18 cellular contexts compared by ENCODE assay signal in genomic region chr12:109890620-109891019, GRCh38. TPM values are rescaled to one million over a fixed set of nuclear protein-coding genes. Genes with fewer than 3 reads are reported as not detected.
DNase-seq lines count a peak whose midpoint lies in the region; ATAC-seq, FAIRE-seq and TF ChIP-seq lines count a peak whose summit lies in the region.
"Had no signal": no experiment of that assay in that cellular context is flagged by ENCODE, and none has a peak within 500 bp of the region (broad histone marks: within the 10 kb centered on the region; RNA-seq: fewer than 3 reads in every experiment).

No MANE protein-coding gene starts in this region.

- peak overlapping the region; percentile 56 for H3K27ac Mint-ChIP-seq in CD4-positive, alpha-beta T cell
- peak overlapping the region; percentile 73 for H3K27ac Mint-ChIP-seq in glutamatergic neuron (ENCODE audit: unreplicated experiment)

- DNase-seq in CD4-positive, alpha-beta T cell, result no peak
- DNase-seq in NCI-H1436 (lab: John Stamatoyannopoulos, UW) (peak; percentile 67), glutamatergic neuron (no peak), renal cortical epithelial cell (ENCODE audit: low read depth) (peak; percentile 86), A172 (ENCODE audit: low spot score) (no peak), Kasumi-1 (lab: John Stamatoyannopoulos, UW) (no peak), RCC 7860 (ENCODE audit: low spot score) (no peak)
- DNase-seq: BE2C, COR-L47, HFFc6, Karpas-422, NCI-H146, NCI-H2081 treated with DMSO at 0.1 percent for 48 hours, NCI-H345, NCI-H526 treated with DMSO at 0.1 percent for 48 hours, PC-9, Right ventricle myocardium superior had no signal

- H3K4me3 Mint-ChIP-seq in CD4-positive, alpha-beta T cell, result no peak overlapping the region
- H3K4me3 Mint-ChIP-seq in glutamatergic neuron (ENCODE audit: unreplicated experiment), result no peak overlapping the region
- H3K4me3 Mint-ChIP-seq: HFFc6 had no signal

- no peak for ATAC-seq in CD4-positive, alpha-beta T cell (ENCODE audit: poor library complexity)

- no peaks in the 10 kb centered on the region for H3K27me3 Mint-ChIP-seq in CD4-positive, alpha-beta T cell
- peaks cover 9% of the 10 kb centered on the region for H3K27me3 Mint-ChIP-seq in glutamatergic neuron (ENCODE audit: unreplicated experiment)

- CTCF ChIA-PET in CD4-positive, alpha-beta T cell (lab: Charles Lee), result no interaction called here

- H3K9me3 Mint-ChIP-seq in CD4-positive, alpha-beta T cell, result no peaks in the 10 kb centered on the region
- H3K9me3 Mint-ChIP-seq in glutamatergic neuron (ENCODE audit: unreplicated experiment), result peaks cover 7% of the 10 kb centered on the region
- H3K9me3 Mint-ChIP-seq: HFFc6 had no signal

- TF ChIP-seq CTCF in CD4-positive, alpha-beta T cell (IDR thresholded peaks at IDR 0.05), result no peak
- no peak for TF ChIP-seq CTCF in glutamatergic neuron (IDR thresholded peaks at IDR 0.05; ENCODE audit: partially characterized antibody, unreplicated experiment)

- no peaks in the 10 kb centered on the region for H3K36me3 Mint-ChIP-seq in CD4-positive, alpha-beta T cell (ENCODE audit: low read depth)
- H3K36me3 Mint-ChIP-seq in glutamatergic neuron (ENCODE audit: unreplicated experiment), result no peaks in the 10 kb centered on the region

- no peaks in the 10 kb centered on the region for H3K27me3 ChIP-seq in CD4-positive, alpha-beta T cell (ENCODE audit: control insufficient read depth, insufficient read depth, low read length)
- H3K27me3 ChIP-seq: BE2C had no signal

- intact Hi-C loops in CD4-positive, alpha-beta T cell (cut with DNase I, micrococcal nuclease), result no loop called here

- FAIRE-seq in RCC 7860 (lab: Jason Lieb, UNC), result no peak

- H3K27ac ChIP-seq in CD4-positive, alpha-beta T cell (ENCODE audit: low read depth, low read length), result no peak overlapping the region
- H3K27ac ChIP-seq: HL-60 had no signal

- H3K4me1 Mint-ChIP-seq in CD4-positive, alpha-beta T cell (ENCODE audit: low read depth), result peaks cover 38% of the 10 kb centered on the region
- peaks cover 14% of the 10 kb centered on the region for H3K4me1 Mint-ChIP-seq in glutamatergic neuron (ENCODE audit: low read depth, unreplicated experiment)

- POLR2A ChIA-PET in CD4-positive, alpha-beta T cell (lab: Charles Lee), result interaction anchor here (0.6 kb wide), 1 partner anchor 235 kb away, joined by 6 read pairs; no protein-coding TSS in a partner anchor

- H3K9me3 ChIP-seq in CD4-positive, alpha-beta T cell (ENCODE audit: control insufficient read depth, low read length), result no peaks in the 10 kb centered on the region
- H3K9me3 ChIP-seq: BE2C had no signal

RNA-seq across cellular contexts. Expression of gene TCHP, which starts 9.5 kb away (rescaled TPM):
- total RNA-seq in CD4-positive, alpha-beta T cell, result 10 to 100 TPM; 13.2 to 13.6 TPM
- total RNA-seq in glutamatergic neuron (ENCODE audit: unreplicated experiment) (31.7 TPM), renal cortical epithelial cell (3.6 and 13.3 TPM in 2 replicates)
- 17.6 and 21.9 TPM in 2 replicates for total RNA-seq in A172 (2014; rRNA removed; shearing (Covaris generic))

RNA-seq across cellular contexts. Expression of gene GLTP, which starts 10.3 kb away (rescaled TPM):
- total RNA-seq in CD4-positive, alpha-beta T cell, result 10 to 100 TPM; 24.8 to 25.2 TPM
- 22.6 TPM for total RNA-seq in glutamatergic neuron (ENCODE audit: unreplicated experiment)
- 45.4 and 57.3 TPM in 2 replicates for total RNA-seq in renal cortical epithelial cell
- total RNA-seq in A172 (2014; rRNA removed; shearing (Covaris generic)), result 37.9 and 39.1 TPM in 2 replicates

RNA-seq across cellular contexts. Expression of gene TRPV4, which starts 57.4 kb away (rescaled TPM):
- not detected for total RNA-seq in CD4-positive, alpha-beta T cell
- total RNA-seq in glutamatergic neuron (ENCODE audit: unreplicated experiment) (0.17 TPM), renal cortical epithelial cell (0.69 and 5.3 TPM in 2 replicates)
- total RNA-seq in A172 (2014; rRNA removed; shearing (Covaris generic)), result not detected in 2 replicates

Comparison
In these comparisons a context has a peak if more than half of its experiments do, and no peak if none do; other contexts are left out.
1. DNase-seq: peak in NCI-H1436 (single experiment) and renal cortical epithelial cell (single experiment); none in CD4-positive, alpha-beta T cell (0 of 10), glutamatergic neuron (single experiment), A172 (single experiment), Kasumi-1 (0 of 2) and RCC 7860 (single experiment).